Comparison of ENCODE assay signal across 1 cellular context in the genomic region with DNA sequence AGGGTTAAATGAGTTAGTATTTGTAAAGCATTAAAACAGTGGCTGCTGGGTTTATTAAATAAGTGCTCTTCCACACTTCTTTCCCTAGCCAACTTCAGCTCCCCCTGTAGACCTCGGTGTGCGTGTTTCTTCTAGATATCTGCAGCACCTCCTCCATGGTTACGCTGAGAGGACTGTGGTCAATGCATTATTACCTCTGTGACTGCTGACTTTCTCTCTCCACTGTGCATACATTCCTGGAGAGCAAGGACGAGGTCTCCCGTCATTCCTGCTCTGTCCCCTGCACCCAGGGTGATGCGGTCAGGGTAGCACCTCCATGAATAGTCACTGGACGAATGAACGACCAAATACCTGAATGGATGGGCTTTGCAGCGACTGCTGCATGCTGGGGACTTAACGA.
TF ChIP-seq lines count a peak whose summit lies in the region.

No MANE protein-coding gene starts in this region.

TF ChIP-seq in HepG2, 621 proteins besides CTCF, POLR2A, EP300 and RAD21 (continued from another document):
- TF ChIP-seq, protein P1, sequence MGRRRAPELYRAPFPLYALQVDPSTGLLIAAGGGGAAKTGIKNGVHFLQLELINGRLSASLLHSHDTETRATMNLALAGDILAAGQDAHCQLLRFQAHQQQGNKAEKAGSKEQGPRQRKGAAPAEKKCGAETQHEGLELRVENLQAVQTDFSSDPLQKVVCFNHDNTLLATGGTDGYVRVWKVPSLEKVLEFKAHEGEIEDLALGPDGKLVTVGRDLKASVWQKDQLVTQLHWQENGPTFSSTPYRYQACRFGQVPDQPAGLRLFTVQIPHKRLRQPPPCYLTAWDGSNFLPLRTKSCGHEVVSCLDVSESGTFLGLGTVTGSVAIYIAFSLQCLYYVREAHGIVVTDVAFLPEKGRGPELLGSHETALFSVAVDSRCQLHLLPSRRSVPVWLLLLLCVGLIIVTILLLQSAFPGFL (CRISPR knock-in tag; IDR thresholded peaks at IDR 0.05) = no peak
- peak; percentile 77 for TF ChIP-seq BCL6 (CRISPR knock-in tag; IDR thresholded peaks at IDR 0.05)
- no peak for TF ChIP-seq FOXJ3 (CRISPR knock-in tag; IDR thresholded peaks at IDR 0.05; ENCODE audit: borderline replicate concordance)
TF ChIP-seq in HepG2: peak in this region for 1.
